9 cellular contexts compared by ENCODE assay signal in the genomic region with DNA sequence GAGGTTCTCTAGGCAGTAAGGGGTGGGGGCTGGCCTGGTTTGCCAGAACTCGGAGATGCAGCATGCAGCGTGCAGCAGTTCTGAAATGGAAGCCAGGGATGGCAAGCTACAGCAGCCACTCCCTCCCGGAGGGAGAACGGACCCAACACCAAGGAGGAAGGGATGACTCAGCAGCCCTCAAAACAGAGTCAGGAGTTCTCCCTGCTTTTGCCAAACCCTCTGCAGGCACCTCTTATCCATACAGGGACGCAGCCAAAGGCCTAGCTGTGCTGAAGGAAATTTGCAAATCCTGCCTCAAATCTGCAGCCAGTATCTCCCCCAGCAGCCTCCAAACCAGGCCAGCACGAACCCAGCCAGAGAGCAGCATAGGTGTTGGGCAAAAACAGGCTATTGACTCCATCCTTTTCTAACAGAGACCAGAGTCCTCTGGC. TPM values are rescaled to one million over a fixed set of nuclear protein-coding genes. Genes with fewer than 3 reads are reported as not detected.
DNase-seq lines count a peak whose midpoint lies in the region; ATAC-seq and TF ChIP-seq lines count a peak whose summit lies in the region.
"Had no signal": no experiment of that assay in that cellular context is flagged by ENCODE, and none has a peak within 500 bp of the region (broad histone marks: within the 10 kb centered on the region; RNA-seq: fewer than 3 reads in every experiment).

No MANE protein-coding gene starts in this region.

- no peak overlapping the region for H3K4me3 ChIP-seq in left ventricle myocardium inferior

- H3K4me1 ChIP-seq in left ventricle myocardium inferior = peaks cover 60% of the 10 kb centered on the region

- H3K27ac ChIP-seq in left ventricle myocardium inferior (replicated peaks) = peak overlapping the region; percentile 78
- H3K27ac ChIP-seq: KMS-11 had no signal

- intact Hi-C loops in left ventricle myocardium inferior (cut with micrococcal nuclease) = no loop called here

- DNase-seq in EL (peak; percentile 87), anterior cingulate cortex (lab: John Stamatoyannopoulos, UW) (peak in 48 of 58 donors; percentile 16 to 83 (median 40)), left ventricle myocardium inferior (peak; percentile 75), renal cortical epithelial cell (ENCODE audit: low read depth) (peak; percentile 88), MV-4-11 (lab: John Stamatoyannopoulos, UW) (no peak), DMS153 treated with DMSO at 0.1 percent for 48 hours (lab: John Stamatoyannopoulos, UW; ENCODE audit: unreplicated experiment) (no peak), OCI-M2 (lab: John Stamatoyannopoulos, UW; ENCODE audit: unreplicated experiment) (no peak)

- no peaks in the 10 kb centered on the region for H3K36me3 ChIP-seq in left ventricle myocardium inferior

- no peaks in the 10 kb centered on the region for H3K27me3 ChIP-seq in left ventricle myocardium inferior (ENCODE audit: low read depth)

- no peak for TF ChIP-seq CTCF in left ventricle myocardium inferior (IDR thresholded peaks at IDR 0.05; ENCODE audit: borderline replicate concordance)

- no peak for ATAC-seq in HG03175 (IDR thresholded peaks at IDR 0.05; ENCODE audit: unreplicated experiment)

- no peaks in the 10 kb centered on the region for H3K9me3 ChIP-seq in left ventricle myocardium inferior (replicated peaks)

RNA-seq across cellular contexts. Expression of gene SERPINA3, which starts 10.2 kb away (rescaled TPM):
- total RNA-seq in left ventricle myocardium inferior (45.5 TPM), renal cortical epithelial cell (6.1 and 46.4 TPM in 2 replicates)

RNA-seq across cellular contexts. Expression of gene SERPINA5, which starts 20.8 kb away (rescaled TPM):
- total RNA-seq in left ventricle myocardium inferior = 2.1 TPM
- total RNA-seq in renal cortical epithelial cell = 0.35 and 15.5 TPM in 2 replicates

RNA-seq across cellular contexts. Expression of gene SERPINA4, which starts 40.7 kb away (rescaled TPM):
- total RNA-seq in left ventricle myocardium inferior = not detected
- total RNA-seq in renal cortical epithelial cell = 0.55 TPM in 1 of 2 replicates, not detected in the other

Comparison
In these comparisons a context has a peak if more than half of its experiments do, and no peak if none do; other contexts are left out.
1. DNase-seq: peak in EL (single experiment), anterior cingulate cortex (48 of 58), left ventricle myocardium inferior (single experiment) and renal cortical epithelial cell (single experiment); none in MV-4-11 (single experiment), DMS153 treated with DMSO at 0.1 percent for 48 hours (single experiment) and OCI-M2 (single experiment).